ENCODE assay signal across 8 cellular contexts in genomic region chr17:43171761-43172487, GRCh38. TPM values are rescaled to one million over a fixed set of nuclear protein-coding genes. Genes with fewer than 3 reads are reported as not detected.
A peak's percentile ranks its signal among the peaks of the same experiment; 100 is the strongest.
DNase-seq lines count a peak whose midpoint lies in the region; ATAC-seq, FAIRE-seq and TF ChIP-seq lines count a peak whose summit lies in the region.

No MANE protein-coding gene starts in this region.

- no peaks in the 10 kb centered on the region for H3K9me3 ChIP-seq in CD8-positive, alpha-beta T cell (ENCODE audit: low read length)
- H3K9me3 ChIP-seq in H9 (ENCODE audit: control insufficient read depth, low read depth, low read length): no peaks in the 10 kb centered on the region
- H3K9me3 ChIP-seq in OCI-LY3 (ENCODE audit: insufficient read depth, low read length): no peaks in the 10 kb centered on the region
- H3K9me3 ChIP-seq in keratinocyte (ENCODE audit: control insufficient read depth, low read depth, low read length): no peaks in the 10 kb centered on the region

- no peaks in the 10 kb centered on the region for H3K27me3 ChIP-seq in CD8-positive, alpha-beta T cell (ENCODE audit: insufficient read depth, low read length)
- H3K27me3 ChIP-seq in H9 (ENCODE audit: insufficient read depth, low read length) (no peaks in the 10 kb centered on the region), OCI-LY3 (ENCODE audit: low read depth, low read length) (no peaks in the 10 kb centered on the region), keratinocyte (ENCODE audit: control insufficient read depth, extremely low read depth, insufficient read depth, low read length) (no peaks in the 10 kb centered on the region)

- H3K4me1 ChIP-seq in CD8-positive, alpha-beta T cell (ENCODE audit: insufficient read depth, low read length): peaks cover 44% of the 10 kb centered on the region
- H3K4me1 ChIP-seq in H9 (ENCODE audit: insufficient read depth, low read length): no peaks in the 10 kb centered on the region
- H3K4me1 ChIP-seq in OCI-LY3 (ENCODE audit: low read length): peaks cover 15% of the 10 kb centered on the region
- H3K4me1 ChIP-seq in keratinocyte (ENCODE audit: control insufficient read depth, extremely low read depth, insufficient read depth, low read length): peaks cover 27% of the 10 kb centered on the region

- no peak overlapping the region for H3T11ph ChIP-seq in H9 (ENCODE audit: low read length)

- peaks cover 19% of the 10 kb centered on the region for H3K23me2 ChIP-seq in H9 (ENCODE audit: insufficient read length, low read depth, low read length, poor library complexity, severe bottlenecking)

- POLR2A ChIA-PET in CD8-positive, alpha-beta T cell (lab: Charles Lee): interaction anchor here (0.6 to 2.3 kb wide), 11 partner anchors 28 to 1977 kb away, joined by 3 to 39 read pairs (median 4); partner anchors contain the start of genes RPL27 and TMEM106A

- no peaks in the 10 kb centered on the region for H3K27me3 Mint-ChIP-seq in CD8-positive, alpha-beta T cell (ENCODE audit: low read depth)
- H3K27me3 Mint-ChIP-seq in H9 (ENCODE audit: low read depth) (no peaks in the 10 kb centered on the region), brain (no peaks in the 10 kb centered on the region)
- no peaks in the 10 kb centered on the region for H3K27me3 Mint-ChIP-seq in stimulated activated naive CD8-positive, alpha-beta T cell treated with anti-CD3 and anti-CD28 coated beads, Interleukin-15, amount 100 ng/mL, for 72 hours
- no peaks in the 10 kb centered on the region for H3K27me3 Mint-ChIP-seq in activated T-helper 17 cell treated with anti-CD3 and anti-CD28 coated beads, Interleukin-2, amount 50 U/mL, for 72 hours

- no peak overlapping the region for H3K56ac ChIP-seq in H9 (ENCODE audit: insufficient read length, low read depth, low read length)

- no peak overlapping the region for H3K4me3 Mint-ChIP-seq in CD8-positive, alpha-beta T cell
- no peak overlapping the region for H3K4me3 Mint-ChIP-seq in H9
- no peak overlapping the region for H3K4me3 Mint-ChIP-seq in brain
- no peak overlapping the region for H3K4me3 Mint-ChIP-seq in stimulated activated naive CD8-positive, alpha-beta T cell treated with anti-CD3 and anti-CD28 coated beads, Interleukin-15, amount 100 ng/mL, for 72 hours
- H3K4me3 Mint-ChIP-seq in activated T-helper 17 cell treated with anti-CD3 and anti-CD28 coated beads, Interleukin-2, amount 50 U/mL, for 72 hours: no peak overlapping the region

- dilution Hi-C loops in keratinocyte (cut with MboI; ENCODE audit: extremely low pct_ligation_motif_present, low sequenced_read_pairs): no loop called here

- no peak overlapping the region for H3K14ac ChIP-seq in H9 (ENCODE audit: insufficient read depth, low read length)

- no peak overlapping the region for H2BK15ac ChIP-seq in H9 (ENCODE audit: low read depth, low read length)

- H3K4ac ChIP-seq in H9 (ENCODE audit: low read depth, low read length): no peak overlapping the region

- no peak overlapping the region for H2BK20ac ChIP-seq in H9 (ENCODE audit: low read depth, low read length, poor library complexity, severe bottlenecking)

- no peak overlapping the region for H2BK5ac ChIP-seq in H9 (ENCODE audit: insufficient read length, low read length)

- peaks cover 19% of the 10 kb centered on the region for H3K36me3 Mint-ChIP-seq in CD8-positive, alpha-beta T cell
- H3K36me3 Mint-ChIP-seq in H9 (ENCODE audit: insufficient read depth in 1 of 3, low read depth in 3 of 3) (peaks cover 3 to 13% (median 10%) of the 10 kb centered on the region in 3 experiments; a peak in 5 of 7 replicates), brain (peaks cover 34% of the 10 kb centered on the region)
- peaks cover 29% of the 10 kb centered on the region for H3K36me3 Mint-ChIP-seq in activated T-helper 17 cell treated with anti-CD3 and anti-CD28 coated beads, Interleukin-2, amount 50 U/mL, for 72 hours (ENCODE audit: low read depth)

- no peak overlapping the region for H2AK5ac ChIP-seq in H9 (ENCODE audit: insufficient read length, low read length)

- WGBS in H9 (ENCODE audit: extremely low coverage, insufficient read length, low lambda C conversion rate): no CpG with 5 or more reads among the region's 7 CpGs

- H2AFZ ChIP-seq in H9 (ENCODE audit: low read length) (no peak overlapping the region), OCI-LY3 (ENCODE audit: low read depth, low read length) (no peak overlapping the region), keratinocyte (ENCODE audit: control insufficient read depth, low read length) (no peak overlapping the region)

- H3K4me2 ChIP-seq in H9 (ENCODE audit: insufficient read depth, insufficient read length, low read length) (peak overlapping the region; percentile 94), OCI-LY3 (ENCODE audit: low read length) (peak overlapping the region; percentile 93), keratinocyte (ENCODE audit: control insufficient read depth, extremely low read depth, insufficient read depth, low read depth, low read length) (peak overlapping the region; percentile 86)

- intact Hi-C loops in CD8-positive, alpha-beta T cell (cut with DNase I, micrococcal nuclease): loop anchor here (1.0 to 5.0 kb wide), 11 partner anchors 39 to 1015 kb away; partner anchors contain the start of genes TMEM106A (in 2 of the 2), AARSD1 (in 1 of the 2), DHX8 (in 1 of the 2) and PSME3 (in 1 of the 2)

- DNase-seq in CD8-positive, alpha-beta T cell: no peak
- DNase-seq in H9 (no peak), keratinocyte (ENCODE audit: low read depth, low spot score) (peak; percentile 65)
- DNase-seq in stimulated activated naive CD8-positive, alpha-beta T cell treated with anti-CD3 and anti-CD28 coated beads, Interleukin-15, amount 100 ng/mL, for 72 hours: peak; percentile 7 to 25

- H3K79me2 ChIP-seq in H9 (ENCODE audit: insufficient read depth, low read length) (no peaks in the 10 kb centered on the region), OCI-LY3 (ENCODE audit: low read length) (peaks cover 38% of the 10 kb centered on the region), keratinocyte (ENCODE audit: control insufficient read depth, insufficient read depth, low read length) (peaks cover 48% of the 10 kb centered on the region)

- peak overlapping the region; percentile 85 for H3K4me3 ChIP-seq in CD8-positive, alpha-beta T cell (ENCODE audit: low read depth, low read length)
- H3K4me3 ChIP-seq in OCI-LY3 (ENCODE audit: low read length): peak overlapping the region; percentile 90
- peak overlapping the region; percentile 71 to 75 (median 71) for H3K4me3 ChIP-seq in keratinocyte (ENCODE audit: control insufficient read depth in 2 of 3, extremely low read depth in 1 of 3, insufficient read depth in 2 of 3, low read depth in 1 of 3, low read length in 3 of 3)

- peaks cover 5% of the 10 kb centered on the region for H3K79me1 ChIP-seq in H9 (ENCODE audit: insufficient read depth, low read depth, low read length, poor library complexity, severe bottlenecking)

- no peaks in the 10 kb centered on the region for H3K9me3 Mint-ChIP-seq in CD8-positive, alpha-beta T cell
- H3K9me3 Mint-ChIP-seq in H9 (no peaks in the 10 kb centered on the region), brain (no peaks in the 10 kb centered on the region)
- no peaks in the 10 kb centered on the region for H3K9me3 Mint-ChIP-seq in stimulated activated naive CD8-positive, alpha-beta T cell treated with anti-CD3 and anti-CD28 coated beads, Interleukin-15, amount 100 ng/mL, for 72 hours
- no peaks in the 10 kb centered on the region for H3K9me3 Mint-ChIP-seq in activated T-helper 17 cell treated with anti-CD3 and anti-CD28 coated beads, Interleukin-2, amount 50 U/mL, for 72 hours

- TF ChIP-seq CTCF in CD8-positive, alpha-beta T cell (IDR thresholded peaks at IDR 0.05): no peak
- TF ChIP-seq CTCF in H9 (conservative IDR thresholded peaks at IDR 0.05) (peak; percentile 35; the same call in 1 of the 3 replicates), OCI-LY3 (IDR thresholded peaks at IDR 0.05; ENCODE audit: low read depth, low read length) (peak; percentile 15; the same call in 1 of the 2 replicates), brain (conservative IDR thresholded peaks at IDR 0.05) (peak; percentile 42 to 54), keratinocyte (optimal IDR thresholded peaks at IDR 0.05 in 1 of 3, IDR thresholded peaks at IDR 0.05 in 1 of 3, conservative IDR thresholded peaks at IDR 0.05 in 1 of 3; ENCODE audit: extremely low read depth in 1 of 3, insufficient read depth in 2 of 3, low read length in 3 of 3) (peak in 2 of 3 experiments; percentile 23 to 33)

- H3K27ac ChIP-seq in CD8-positive, alpha-beta T cell (ENCODE audit: low read depth, low read length): peak overlapping the region; percentile 97
- H3K27ac ChIP-seq in H9 (ENCODE audit: insufficient read length, low read depth, low read length) (peak overlapping the region; percentile 31), OCI-LY3 (ENCODE audit: low read length) (peak overlapping the region; percentile 92), keratinocyte (ENCODE audit: control insufficient read depth, insufficient read depth, low read length) (peak overlapping the region; percentile 92)

- H4K20me1 ChIP-seq in H9 (ENCODE audit: control insufficient read depth, insufficient read depth, insufficient read length) (no peaks in the 10 kb centered on the region), OCI-LY3 (ENCODE audit: insufficient read depth, low read length) (no peaks in the 10 kb centered on the region), keratinocyte (ENCODE audit: control insufficient read depth, extremely low read depth, insufficient read depth, low read length) (no peaks in the 10 kb centered on the region)

- no peak overlapping the region for H4K8ac ChIP-seq in H9 (replicated peaks; ENCODE audit: insufficient read length, low read depth, low read length)

- CTCF ChIA-PET in CD8-positive, alpha-beta T cell (lab: Charles Lee): interaction anchor here (0.7 to 1.6 kb wide), 7 partner anchors 154 to 312 kb away, joined by 3 to 7 read pairs (median 3); partner anchors contain the start of genes DHX8, IFI35 and RPL27

- no peak overlapping the region for H3K18ac ChIP-seq in H9 (ENCODE audit: insufficient read length, low read depth, low read length)

- no peaks in the 10 kb centered on the region for H3K36me3 ChIP-seq in CD8-positive, alpha-beta T cell (ENCODE audit: insufficient read depth, low read length)
- H3K36me3 ChIP-seq in OCI-LY3 (replicated peaks; ENCODE audit: low read depth, low read length) (peaks cover 3% of the 10 kb centered on the region), keratinocyte (ENCODE audit: control insufficient read depth in 2 of 2, extremely low read depth in 1 of 2, insufficient read depth in 2 of 2, low read length in 2 of 2) (peaks cover 0 to 4% of the 10 kb centered on the region in 2 experiments)

- H3K4me1 Mint-ChIP-seq in CD8-positive, alpha-beta T cell (ENCODE audit: low read depth): peaks cover 43% of the 10 kb centered on the region
- H3K4me1 Mint-ChIP-seq in H9: peaks cover 8 to 10% of the 10 kb centered on the region in 2 experiments
- H3K4me1 Mint-ChIP-seq in brain: peaks cover 25% of the 10 kb centered on the region
- peaks cover 44% of the 10 kb centered on the region for H3K4me1 Mint-ChIP-seq in stimulated activated naive CD8-positive, alpha-beta T cell treated with anti-CD3 and anti-CD28 coated beads, Interleukin-15, amount 100 ng/mL, for 72 hours
- H3K4me1 Mint-ChIP-seq in activated T-helper 17 cell treated with anti-CD3 and anti-CD28 coated beads, Interleukin-2, amount 50 U/mL, for 72 hours: peaks cover 26% of the 10 kb centered on the region

- H3K9me1 ChIP-seq in keratinocyte (ENCODE audit: control insufficient read depth, extremely low read depth, insufficient read depth, low read length): no peaks in the 10 kb centered on the region

- H4K91ac ChIP-seq in H9 (ENCODE audit: insufficient read length, low read depth, low read length): no peak overlapping the region

- no peak overlapping the region for H3K27ac Mint-ChIP-seq in CD8-positive, alpha-beta T cell
- 0 out of 7 replicates have a peak overlapping the region, but pooled peaks of 1 of the 3 experiments have one; percentile 79 for H3K27ac Mint-ChIP-seq in H9
- H3K27ac Mint-ChIP-seq in brain: no peak overlapping the region
- H3K27ac Mint-ChIP-seq in stimulated activated naive CD8-positive, alpha-beta T cell treated with anti-CD3 and anti-CD28 coated beads, Interleukin-15, amount 100 ng/mL, for 72 hours: peak overlapping the region in 1 of 2 donors; percentile 32
- no peak overlapping the region for H3K27ac Mint-ChIP-seq in activated T-helper 17 cell treated with anti-CD3 and anti-CD28 coated beads, Interleukin-2, amount 50 U/mL, for 72 hours

- no peak overlapping the region for H4K5ac ChIP-seq in H9 (ENCODE audit: insufficient read length, low read depth, low read length)

- H3K9ac ChIP-seq in H9 (ENCODE audit: extremely low read depth, insufficient read length, low read length) (peak overlapping the region; percentile 84), OCI-LY3 (ENCODE audit: low read length) (peak overlapping the region; percentile 91), keratinocyte (ENCODE audit: control insufficient read depth, extremely low read depth, insufficient read depth, low read length) (peak overlapping the region; percentile 95)

- peak; percentile 79 for FAIRE-seq in keratinocyte (lab: Jason Lieb, UNC)

- H2BK12ac ChIP-seq in H9 (ENCODE audit: insufficient read length, low read depth, low read length): no peak overlapping the region

- H3K23ac ChIP-seq in H9 (ENCODE audit: insufficient read length, low read depth, low read length): no peak overlapping the region

- ATAC-seq in CD8-positive, alpha-beta T cell: no peak
- ATAC-seq in stimulated activated naive CD8-positive, alpha-beta T cell treated with anti-CD3 and anti-CD28 coated beads, Interleukin-15, amount 100 ng/mL, for 72 hours: no peak
- ATAC-seq in activated T-helper 17 cell treated with anti-CD3 and anti-CD28 coated beads, Interleukin-2, amount 50 U/mL, for 72 hours (replicated peaks): no peak
- no peak for ATAC-seq in GM21825 (IDR thresholded peaks at IDR 0.05; ENCODE audit: unreplicated experiment)

- no peak overlapping the region for H2BK120ac ChIP-seq in H9 (ENCODE audit: low read depth, low read length, poor library complexity, severe bottlenecking)

RNA-seq across cellular contexts. Expression of gene NBR1, which starts 0.9 kb away (rescaled TPM):
- total RNA-seq in CD8-positive, alpha-beta T cell: 10 to 100 TPM; 19.1 to 19.4 TPM
- total RNA-seq in H9 (2021): 34.2 and 34.6 TPM in 2 replicates
- polyA plus RNA-seq in brain (ENCODE audit: insufficient read depth, low read depth, low replicate concordance): 94.1 TPM
- polyA plus RNA-seq in keratinocyte: 65.7 to 70.8 TPM (median 67.7 TPM) in 3 replicates
- 35.6 TPM for polyA plus RNA-seq in keratinocyte (2011; ENCODE audit: low read depth)
- polyA plus RNA-seq in keratinocyte (2011; cell fraction: cytosol; rRNA removed): 47.9 and 67.3 TPM in 2 replicates
- polyA plus RNA-seq in keratinocyte (2011; cell fraction: nucleus; rRNA removed): 60.5 and 64.0 TPM in 2 replicates
- polyA plus RNA-seq in keratinocyte (2012; ENCODE audit: low replicate concordance): 39.4 and 47.3 TPM in 2 replicates
- polyA minus RNA-seq in keratinocyte: 63.2 to 113 TPM (median 109 TPM) in 3 replicates
- polyA minus RNA-seq in keratinocyte (2011; cell fraction: cytosol; rRNA and poly(A)+ RNA removed): 49.5 TPM
- polyA minus RNA-seq in keratinocyte (2011; cell fraction: nucleus; rRNA and poly(A)+ RNA removed): 60.6 and 97.0 TPM in 2 replicates
- total RNA-seq in activated T-helper 17 cell treated with anti-CD3 and anti-CD28 coated beads, Interleukin-2, amount 50 U/mL, for 72 hours: 10 to 100 TPM; 47.2 to 83.1 TPM

RNA-seq across cellular contexts. Expression of gene TMEM106A, which starts 39.8 kb away (rescaled TPM):
- 1 to 10 TPM; 8.9 to 9.2 TPM for total RNA-seq in CD8-positive, alpha-beta T cell
- total RNA-seq in H9 (2021): 3.7 and 4.5 TPM in 2 replicates
- polyA plus RNA-seq in brain (ENCODE audit: insufficient read depth, low read depth, low replicate concordance) (2.0 TPM), keratinocyte (0.93 to 1.9 TPM (median 1.1 TPM) in 3 replicates)
- polyA plus RNA-seq in keratinocyte (2011; ENCODE audit: low read depth): not detected
- 0.62 and 0.75 TPM in 2 replicates for polyA plus RNA-seq in keratinocyte (2011; cell fraction: cytosol; rRNA removed)
- 4.6 and 6.0 TPM in 2 replicates for polyA plus RNA-seq in keratinocyte (2011; cell fraction: nucleus; rRNA removed)
- polyA plus RNA-seq in keratinocyte (2012; ENCODE audit: low replicate concordance): 0.20 and 1.2 TPM in 2 replicates
- polyA minus RNA-seq in keratinocyte: 2.4 to 5.3 TPM (median 2.5 TPM) in 3 replicates
- polyA minus RNA-seq in keratinocyte (2011; cell fraction: cytosol; rRNA and poly(A)+ RNA removed): 1.7 TPM
- 3.5 and 6.4 TPM in 2 replicates for polyA minus RNA-seq in keratinocyte (2011; cell fraction: nucleus; rRNA and poly(A)+ RNA removed)
- 10 to 100 TPM in 1 of 2 donors, 1 to 10 TPM in 1; 9.5 to 28.4 TPM for total RNA-seq in activated T-helper 17 cell treated with anti-CD3 and anti-CD28 coated beads, Interleukin-2, amount 50 U/mL, for 72 hours

RNA-seq across cellular contexts. Expression of gene BRCA1, which starts 46.8 kb away (rescaled TPM):
- total RNA-seq in CD8-positive, alpha-beta T cell: 1 to 10 TPM; 1.1 to 1.3 TPM
- total RNA-seq in H9 (2021): 31.0 and 32.3 TPM in 2 replicates
- polyA plus RNA-seq in brain (ENCODE audit: insufficient read depth, low read depth, low replicate concordance) (10.1 TPM), keratinocyte (11.1 to 17.2 TPM (median 15.8 TPM) in 3 replicates)
- 3.3 TPM for polyA plus RNA-seq in keratinocyte (2011; ENCODE audit: low read depth)
- polyA plus RNA-seq in keratinocyte (2011; cell fraction: cytosol; rRNA removed): 8.1 and 8.9 TPM in 2 replicates
- polyA plus RNA-seq in keratinocyte (2011; cell fraction: nucleus; rRNA removed): 13.8 and 14.1 TPM in 2 replicates
- 1.4 and 14.2 TPM in 2 replicates for polyA plus RNA-seq in keratinocyte (2012; ENCODE audit: low replicate concordance)
- 16.0 to 55.6 TPM (median 51.1 TPM) in 3 replicates for polyA minus RNA-seq in keratinocyte
- 10.0 TPM for polyA minus RNA-seq in keratinocyte (2011; cell fraction: cytosol; rRNA and poly(A)+ RNA removed)
- 9.3 and 20.8 TPM in 2 replicates for polyA minus RNA-seq in keratinocyte (2011; cell fraction: nucleus; rRNA and poly(A)+ RNA removed)
- total RNA-seq in activated T-helper 17 cell treated with anti-CD3 and anti-CD28 coated beads, Interleukin-2, amount 50 U/mL, for 72 hours: 10 to 100 TPM; 80.3 to 93.4 TPM

RNA-seq across cellular contexts. Expression of gene CCDC200, which starts 56.5 kb away (rescaled TPM):
- total RNA-seq in CD8-positive, alpha-beta T cell: not detected
- total RNA-seq in H9 (2021): not detected in 2 replicates
- polyA plus RNA-seq in brain (ENCODE audit: insufficient read depth, low read depth, low replicate concordance): not detected
- not detected in 3 replicates for polyA plus RNA-seq in keratinocyte
- polyA plus RNA-seq in keratinocyte (2011; ENCODE audit: low read depth): not detected
- not detected in 2 replicates for polyA plus RNA-seq in keratinocyte (2011; cell fraction: cytosol; rRNA removed)
- not detected in 2 replicates for polyA plus RNA-seq in keratinocyte (2011; cell fraction: nucleus; rRNA removed)
- 0.28 and 0.72 TPM in 2 replicates for polyA plus RNA-seq in keratinocyte (2012; ENCODE audit: low replicate concordance)
- polyA minus RNA-seq in keratinocyte: not detected in 3 replicates
- not detected for polyA minus RNA-seq in keratinocyte (2011; cell fraction: cytosol; rRNA and poly(A)+ RNA removed)
- polyA minus RNA-seq in keratinocyte (2011; cell fraction: nucleus; rRNA and poly(A)+ RNA removed): not detected in 2 replicates
- total RNA-seq in activated T-helper 17 cell treated with anti-CD3 and anti-CD28 coated beads, Interleukin-2, amount 50 U/mL, for 72 hours: 1 to 10 TPM in 1 of 2 donors, not detected in 1; 1.1 TPM

Comparison
In these comparisons a context has a peak if more than half of its experiments do, and no peak if none do; other contexts are left out.
1. DNase-seq: peak in keratinocyte (single experiment) and stimulated activated naive CD8-positive, alpha-beta T cell treated with anti-CD3 and anti-CD28 coated beads, Interleukin-15, amount 100 ng/mL, for 72 hours (2 of 2); none in CD8-positive, alpha-beta T cell (0 of 7) and H9 (single experiment).
2. H3K27ac ChIP-seq: peak in every context shown above with its lines; median percentile 97 in CD8-positive, alpha-beta T cell; 92 in OCI-LY3; 92 in keratinocyte; 31 in H9.
3. RNA of gene BRCA1, which starts 46.8 kb away (total RNA-seq): 80.3 to 93.4 TPM in activated T-helper 17 cell treated with anti-CD3 and anti-CD28 coated beads, Interleukin-2, amount 50 U/mL, for 72 hours and 31.0 to 32.3 TPM in H9; 1.1 to 1.3 TPM in CD8-positive, alpha-beta T cell; every median in the first group is over 10 times any median in the second.
4. Peak in every context shown above with its lines, with median percentiles within 50 percentile points of each other: H3K4me3 ChIP-seq, H3K4me2 ChIP-seq and H3K9ac ChIP-seq.